9 cellular contexts compared by ENCODE assay signal in genomic region chr2:64990823-64991222, GRCh38. TPM values are rescaled to one million over a fixed set of nuclear protein-coding genes. Genes with fewer than 3 reads are reported as not detected.
DNase-seq lines count a peak whose midpoint lies in the region; ATAC-seq and TF ChIP-seq lines count a peak whose summit lies in the region.
"Had no signal": no experiment of that assay in that cellular context is flagged by ENCODE, and none has a peak within 500 bp of the region (broad histone marks: within the 10 kb centered on the region; RNA-seq: fewer than 3 reads in every experiment).

No MANE protein-coding gene starts in this region.

- 66 to 84% (median 76%) methylated on average over 2 of the region's 2 CpGs for WGBS in stomach, 5 donors

- intact Hi-C loops in stomach (cut with DNase I; ENCODE audit: low total_unique reads), result no loop called here

- H3K36me3 Mint-ChIP-seq in activated T-cell treated with anti-CD3 and anti-CD28 coated beads, Interleukin-2, amount 50 U/mL, for 24 hours (ENCODE audit: low read depth), result peaks cover 21% of the 10 kb centered on the region

- in situ Hi-C loops in GM13976 (cut with MboI; ENCODE audit: low sequenced_read_pairs, unreplicated experiment), result no loop called here

- H3K4me3 ChIP-seq in WI38 (ENCODE audit: low read depth, low read length), result peak overlapping the region; percentile 75
- peak overlapping the region; percentile 75 to 87 (median 84) for H3K4me3 ChIP-seq in stomach

- TF ChIP-seq CTCF in WI38 (IDR thresholded peaks at IDR 0.05; ENCODE audit: low read depth, low read length), result no peak
- no peak for TF ChIP-seq CTCF in stomach (IDR thresholded peaks at IDR 0.05)
- TF ChIP-seq CTCF in GM13976 (IDR thresholded peaks at IDR 0.05; ENCODE audit: borderline replicate concordance, control extremely low read depth, extremely low read depth, insufficient read depth, missing control alignments), result no peak

- peak overlapping the region; percentile 64 for H3K27ac Mint-ChIP-seq in activated T-cell treated with anti-CD3 and anti-CD28 coated beads, Interleukin-2, amount 50 U/mL, for 24 hours

- TF ChIP-seq POLR2A in stomach (IDR thresholded peaks at IDR 0.05), result no peak

- peak overlapping the region; percentile 90 for H3K4me3 Mint-ChIP-seq in activated T-cell treated with anti-CD3 and anti-CD28 coated beads, Interleukin-2, amount 50 U/mL, for 24 hours

- peaks cover 21 to 53% (median 35%) of the 10 kb centered on the region in 4 donors for H3K4me1 ChIP-seq in stomach

- no peaks in the 10 kb centered on the region for H3K36me3 ChIP-seq in stomach

- no peak for ATAC-seq in GM21737 (IDR thresholded peaks at IDR 0.05; ENCODE audit: unreplicated experiment)

- H3K27me3 ChIP-seq in stomach, result no peaks in the 10 kb centered on the region

- H3K27ac ChIP-seq in stomach, result no peak overlapping the region
- H3K27ac ChIP-seq: epithelial cell of prostate had no signal

- H3K4me1 Mint-ChIP-seq in activated T-cell treated with anti-CD3 and anti-CD28 coated beads, Interleukin-2, amount 50 U/mL, for 24 hours (ENCODE audit: low read depth), result peaks cover 42% of the 10 kb centered on the region

- no peaks in the 10 kb centered on the region for H3K9me3 Mint-ChIP-seq in activated T-cell treated with anti-CD3 and anti-CD28 coated beads, Interleukin-2, amount 50 U/mL, for 24 hours

- H3K9me3 ChIP-seq in stomach, result no peaks in the 10 kb centered on the region

- peaks cover 17% of the 10 kb centered on the region for H3K27me3 Mint-ChIP-seq in activated T-cell treated with anti-CD3 and anti-CD28 coated beads, Interleukin-2, amount 50 U/mL, for 24 hours

- no peak for TF ChIP-seq EP300 in stomach (IDR thresholded peaks at IDR 0.05)

- DNase-seq in activated T-cell treated with anti-CD3 and anti-CD28 coated beads, Interleukin-2, amount 50 U/mL, for 24 hours, result no peak
- no peak for DNase-seq in activated T-cell treated with anti-CD3 and anti-CD28 coated beads, Interleukin-2, amount 50 U/mL, for 1 hour
- peak; percentile 5 for DNase-seq in hepatic stellate cell (ENCODE audit: low spot score)
- no peak for DNase-seq in stomach
- no peak for DNase-seq in stimulated activated CD4-positive, alpha-beta T cell treated with anti-CD3 and anti-CD28 coated beads, Interleukin-2, amount 100 ng/mL, for 24 hours
- DNase-seq in GM13976 (ENCODE audit: low spot score), result no peak

RNA-seq across cellular contexts. Expression of gene SLC1A4, which starts 1.6 kb away (rescaled TPM):
- total RNA-seq in stomach, result 10 to 100 TPM in 2 of 5 donors, 1 to 10 TPM in 3; 1.3 to 30.1 (median 8.3) TPM
- polyA plus RNA-seq in stomach, result 1 to 10 TPM; 2.7 to 6.5 (median 6.2) TPM
